ENCODE assay signal across 8 cellular contexts in genomic region chr17:59964455-59965328, GRCh38.
DNase-seq lines count a peak whose midpoint lies in the region; ATAC-seq and TF ChIP-seq lines count a peak whose summit lies in the region.

A gene with protein sequence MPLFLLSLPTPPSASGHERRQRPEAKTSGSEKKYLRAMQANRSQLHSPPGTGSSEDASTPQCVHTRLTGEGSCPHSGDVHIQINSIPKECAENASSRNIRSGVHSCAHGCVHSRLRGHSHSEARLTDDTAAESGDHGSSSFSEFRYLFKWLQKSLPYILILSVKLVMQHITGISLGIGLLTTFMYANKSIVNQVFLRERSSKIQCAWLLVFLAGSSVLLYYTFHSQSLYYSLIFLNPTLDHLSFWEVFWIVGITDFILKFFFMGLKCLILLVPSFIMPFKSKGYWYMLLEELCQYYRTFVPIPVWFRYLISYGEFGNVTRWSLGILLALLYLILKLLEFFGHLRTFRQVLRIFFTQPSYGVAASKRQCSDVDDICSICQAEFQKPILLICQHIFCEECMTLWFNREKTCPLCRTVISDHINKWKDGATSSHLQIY (minus strand): TSS chr17:59964740. CDS start chr17:59964663, 77 bp downstream.

- peak; percentile 75 for TF ChIP-seq POLR2A in GM18951 (IDR thresholded peaks at IDR 0.05; ENCODE audit: extremely low read depth, insufficient read depth, insufficient read length)

- DNase-seq in ACHN (peak; percentile 89), NCI-H510A (lab: John Stamatoyannopoulos, UW) (peak; percentile 96), choroid plexus epithelial cell (ENCODE audit: low read depth) (peak; percentile 87), kidney glomerular epithelial cell (lab: John Stamatoyannopoulos, UW) (peak; percentile 90)
- peak; percentile 94 for DNase-seq in activated CD4-positive, alpha-beta T cell treated with anti-CD3 and anti-CD28 coated beads for 4 hours
- peak; percentile 96 for DNase-seq in stimulated activated CD4-positive, alpha-beta T cell treated with anti-CD3 and anti-CD28 coated beads, Interleukin-15, amount 100 ng/mL, for 24 hours

- ATAC-seq in HG03196 (IDR thresholded peaks at IDR 0.05; ENCODE audit: unreplicated experiment), result peak; percentile 62

- peak within 1 kb of the TSS; percentile 97 for H3K4me3 ChIP-seq in choroid plexus epithelial cell (ENCODE audit: low read depth, low read length)

- in situ Hi-C loops in ACHN (cut with HindIII; ENCODE audit: low pct_ligation_motif_present, low pct_unique_long_range_greater_than_20kb, low sequenced_read_pairs), result no loop called here
- in situ Hi-C loops in GM18951 (cut with MboI; ENCODE audit: low sequenced_read_pairs, unreplicated experiment), result loop anchor here (25.0 kb wide), 1 partner anchor 377 kb away; no protein-coding TSS in a partner anchor

- no peak for TF ChIP-seq CTCF in choroid plexus epithelial cell (conservative IDR thresholded peaks at IDR 0.05; ENCODE audit: low read depth, low read length)

Comparison
In these comparisons a context has a peak if more than half of its experiments do, and no peak if none do; other contexts are left out.
1. Peak in every context shown above with its lines: DNase-seq, ATAC-seq and H3K4me3 ChIP-seq.